ENCODE assay signal across 2 cellular contexts in genomic region chr5:69519285-69519684, GRCh38.
TF ChIP-seq lines count a peak whose summit lies in the region.

No MANE protein-coding gene starts in this region.

TF ChIP-seq in liver, 16 proteins besides CTCF, POLR2A, EP300 and RAD21 (continued from another document):
- TF ChIP-seq, protein P1, sequence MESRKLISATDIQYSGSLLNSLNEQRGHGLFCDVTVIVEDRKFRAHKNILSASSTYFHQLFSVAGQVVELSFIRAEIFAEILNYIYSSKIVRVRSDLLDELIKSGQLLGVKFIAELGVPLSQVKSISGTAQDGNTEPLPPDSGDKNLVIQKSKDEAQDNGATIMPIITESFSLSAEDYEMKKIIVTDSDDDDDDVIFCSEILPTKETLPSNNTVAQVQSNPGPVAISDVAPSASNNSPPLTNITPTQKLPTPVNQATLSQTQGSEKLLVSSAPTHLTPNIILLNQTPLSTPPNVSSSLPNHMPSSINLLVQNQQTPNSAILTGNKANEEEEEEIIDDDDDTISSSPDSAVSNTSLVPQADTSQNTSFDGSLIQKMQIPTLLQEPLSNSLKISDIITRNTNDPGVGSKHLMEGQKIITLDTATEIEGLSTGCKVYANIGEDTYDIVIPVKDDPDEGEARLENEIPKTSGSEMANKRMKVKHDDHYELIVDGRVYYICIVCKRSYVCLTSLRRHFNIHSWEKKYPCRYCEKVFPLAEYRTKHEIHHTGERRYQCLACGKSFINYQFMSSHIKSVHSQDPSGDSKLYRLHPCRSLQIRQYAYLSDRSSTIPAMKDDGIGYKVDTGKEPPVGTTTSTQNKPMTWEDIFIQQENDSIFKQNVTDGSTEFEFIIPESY (IDR thresholded peaks at IDR 0.05), result no peak
- TF ChIP-seq TAF1 (conservative IDR thresholded peaks at IDR 0.05), result no peak
- TF ChIP-seq, protein P2, sequence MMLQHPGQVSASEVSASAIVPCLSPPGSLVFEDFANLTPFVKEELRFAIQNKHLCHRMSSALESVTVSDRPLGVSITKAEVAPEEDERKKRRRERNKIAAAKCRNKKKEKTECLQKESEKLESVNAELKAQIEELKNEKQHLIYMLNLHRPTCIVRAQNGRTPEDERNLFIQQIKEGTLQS (IDR thresholded peaks at IDR 0.05), result no peak
- TF ChIP-seq, protein P3, sequence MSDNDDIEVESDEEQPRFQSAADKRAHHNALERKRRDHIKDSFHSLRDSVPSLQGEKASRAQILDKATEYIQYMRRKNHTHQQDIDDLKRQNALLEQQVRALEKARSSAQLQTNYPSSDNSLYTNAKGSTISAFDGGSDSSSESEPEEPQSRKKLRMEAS (IDR thresholded peaks at IDR 0.05), result no peak
- no peak for TF ChIP-seq YY1 (IDR thresholded peaks at IDR 0.05)
- no peak for TF ChIP-seq FOXA2 (IDR thresholded peaks at IDR 0.05)
- no peak for TF ChIP-seq RXRA (IDR thresholded peaks at IDR 0.05)

TF ChIP-seq in HepG2, 621 proteins besides CTCF, POLR2A, EP300 and RAD21:
- TF ChIP-seq, protein P4, sequence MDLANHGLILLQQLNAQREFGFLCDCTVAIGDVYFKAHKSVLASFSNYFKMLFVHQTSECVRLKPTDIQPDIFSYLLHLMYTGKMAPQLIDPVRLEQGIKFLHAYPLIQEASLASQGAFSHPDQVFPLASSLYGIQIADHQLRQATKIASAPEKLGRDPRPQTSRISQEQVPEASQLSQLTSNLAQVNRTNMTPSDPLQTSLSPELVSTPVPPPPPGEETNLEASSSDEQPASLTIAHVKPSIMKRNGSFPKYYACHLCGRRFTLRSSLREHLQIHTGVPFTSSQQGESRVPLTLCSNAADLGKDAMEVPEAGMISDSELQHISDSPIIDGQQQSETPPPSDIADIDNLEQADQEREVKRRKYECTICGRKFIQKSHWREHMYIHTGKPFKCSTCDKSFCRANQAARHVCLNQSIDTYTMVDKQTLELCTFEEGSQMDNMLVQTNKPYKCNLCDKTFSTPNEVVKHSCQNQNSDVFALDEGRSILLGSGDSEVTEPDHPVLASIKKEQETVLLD (CRISPR knock-in tag; IDR thresholded peaks at IDR 0.05; ENCODE audit: low read depth), result no peak
- TF ChIP-seq ZNF362 (CRISPR knock-in tag; IDR thresholded peaks at IDR 0.05; ENCODE audit: borderline replicate concordance) (no peak), GATAD1 (CRISPR knock-in tag; IDR thresholded peaks at IDR 0.05) (no peak), THYN1 (CRISPR knock-in tag; IDR thresholded peaks at IDR 0.05; ENCODE audit: borderline replicate concordance, low read depth) (no peak), TRIM22 (IDR thresholded peaks at IDR 0.05) (no peak), ZBTB44 (CRISPR knock-in tag; IDR thresholded peaks at IDR 0.05) (no peak), GABPB1 (CRISPR knock-in tag; IDR thresholded peaks at IDR 0.05) (no peak), ZNF646 (CRISPR knock-in tag; IDR thresholded peaks at IDR 0.05) (no peak), ZNF17 (CRISPR knock-in tag; IDR thresholded peaks at IDR 0.05) (no peak), GTF3A (CRISPR knock-in tag; conservative IDR thresholded peaks at IDR 0.05) (no peak), DPF2 (CRISPR knock-in tag; IDR thresholded peaks at IDR 0.05; ENCODE audit: borderline replicate concordance, low read depth) (no peak), ZNF574 (CRISPR knock-in tag; IDR thresholded peaks at IDR 0.05) (no peak), TOPORS (CRISPR knock-in tag; IDR thresholded peaks at IDR 0.05) (no peak)
